9 cellular contexts compared by ENCODE assay signal in the genomic region with DNA sequence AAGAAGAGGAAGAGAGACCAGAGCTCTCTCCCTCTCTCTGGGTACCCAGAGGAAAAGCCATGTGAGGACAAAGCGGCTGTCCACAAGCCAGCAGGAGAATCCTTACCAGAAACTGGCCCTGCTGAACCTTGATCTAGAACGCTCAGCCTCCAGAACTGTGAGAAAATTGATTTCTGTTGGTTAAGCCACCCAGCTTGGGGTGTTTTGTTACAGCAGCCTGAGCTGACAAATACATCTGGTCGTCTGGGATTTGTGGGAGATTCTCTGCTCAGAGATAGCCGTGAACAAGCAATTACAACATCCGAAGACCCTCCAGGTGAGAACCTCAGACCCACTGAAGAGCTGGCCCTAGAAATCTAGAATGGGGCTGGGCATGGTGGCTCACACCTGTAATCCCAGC. TPM values are rescaled to one million over a fixed set of nuclear protein-coding genes. Genes with fewer than 3 reads are reported as not detected.
"Had no signal": no experiment of that assay in that cellular context is flagged by ENCODE, and none has a peak within 500 bp of the region (broad histone marks: within the 10 kb centered on the region; RNA-seq: fewer than 3 reads in every experiment).

No MANE protein-coding gene starts in this region.

- H3K4me3 ChIP-seq: GM12878 had no signal

- DNase-seq: GDM1, GF-D8 had no signal

- FAIRE-seq: G401.6, GM12878, GM12891, GM12892, GM18507, GM19239 had no signal

- ATAC-seq: GM12878 had no signal

RNA-seq across cellular contexts. Expression of a gene that starts 6.5 kb away (rescaled TPM):
- total RNA-seq: G401, GM12878 had no signal
- polyA plus RNA-seq: GM12878 had no signal
